Comparison of ENCODE assay signal across 18 cellular contexts in genomic region chr15:75309711-75310110, GRCh38. TPM values are rescaled to one million over a fixed set of nuclear protein-coding genes. Genes with fewer than 3 reads are reported as not detected.
"Had no signal": no experiment of that assay in that cellular context is flagged by ENCODE, and none has a peak within 500 bp of the region (broad histone marks: within the 10 kb centered on the region; RNA-seq: fewer than 3 reads in every experiment).

No MANE protein-coding gene starts in this region.

- H3K4me1 ChIP-seq: ascending aorta, esophagus muscularis mucosa, gastroesophageal sphincter, heart right ventricle, sigmoid colon, testis, upper lobe of right lung had no signal

- H3K27me3 ChIP-seq: ascending aorta, ovary, testis had no signal

- H3K27ac ChIP-seq: ascending aorta, cardiac muscle cell, esophagus muscularis mucosa, gastroesophageal sphincter, heart right ventricle, ovary, sigmoid colon, stomach, testis, upper lobe of right lung had no signal

- DNase-seq: activated CD4-positive, alpha-beta T cell treated with anti-CD3 and anti-CD28 coated beads, Interleukin-2, amount 10 ng/mL, durations not matched to agents 24 days and 14 days; activated CD8-positive, alpha-beta memory T cell treated with anti-CD3 and anti-CD28 coated beads, Interleukin-2, amount 50 U/mL, for 4 hours; activated CD8-positive, alpha-beta T cell treated with anti-CD3 and anti-CD28 coated beads, Interleukin-2, amount 10 ng/mL, durations not matched to agents 7 days and 5 days; activated T-cell treated with anti-CD3 and anti-CD28 coated beads, Interleukin-2, amount 50 U/mL, for 48 hours; heart right ventricle; naive B cell; ovary; stimulated activated CD4-positive, alpha-beta T cell treated with anti-CD3 and anti-CD28 coated beads, Interleukin-12 subunit alpha, Interleukin-12 subunit beta, amount 100 ng/mL, for 4 hours; stimulated activated CD4-positive, alpha-beta T cell treated with anti-CD3 and anti-CD28 coated beads, Interleukin-2, amount 100 ng/mL, for 24 hours; stomach; testis; upper lobe of right lung had no signal

- ATAC-seq: activated CD8-positive, alpha-beta T cell treated with anti-CD3 and anti-CD28 coated beads, Interleukin-2, amount 10 ng/mL, durations not matched to agents 7 days and 5 days; gastroesophageal sphincter; heart right ventricle; left lobe of liver; upper lobe of right lung had no signal

- H3K9me3 ChIP-seq: ascending aorta, esophagus muscularis mucosa, gastroesophageal sphincter, heart right ventricle, ovary, sigmoid colon, stomach, testis, upper lobe of right lung had no signal

- H3K36me3 ChIP-seq: ascending aorta, cardiac muscle cell, esophagus muscularis mucosa, gastroesophageal sphincter, heart right ventricle, ovary, sigmoid colon, stomach, upper lobe of right lung had no signal

- H3K4me3 ChIP-seq: ascending aorta, cardiac muscle cell, esophagus muscularis mucosa, gastroesophageal sphincter, heart right ventricle, ovary, sigmoid colon, stomach, testis, upper lobe of right lung had no signal

RNA-seq across cellular contexts. Expression of gene GOLGA6D, which starts 27.1 kb away (rescaled TPM):
- polyA plus RNA-seq: cardiac muscle cell, heart right ventricle, sigmoid colon had no signal

RNA-seq across cellular contexts. Expression of gene GOLGA6C, which starts 51.6 kb away (rescaled TPM):
- polyA plus RNA-seq: cardiac muscle cell, heart right ventricle, ovary, sigmoid colon, stomach had no signal
